In the genomic region with DNA sequence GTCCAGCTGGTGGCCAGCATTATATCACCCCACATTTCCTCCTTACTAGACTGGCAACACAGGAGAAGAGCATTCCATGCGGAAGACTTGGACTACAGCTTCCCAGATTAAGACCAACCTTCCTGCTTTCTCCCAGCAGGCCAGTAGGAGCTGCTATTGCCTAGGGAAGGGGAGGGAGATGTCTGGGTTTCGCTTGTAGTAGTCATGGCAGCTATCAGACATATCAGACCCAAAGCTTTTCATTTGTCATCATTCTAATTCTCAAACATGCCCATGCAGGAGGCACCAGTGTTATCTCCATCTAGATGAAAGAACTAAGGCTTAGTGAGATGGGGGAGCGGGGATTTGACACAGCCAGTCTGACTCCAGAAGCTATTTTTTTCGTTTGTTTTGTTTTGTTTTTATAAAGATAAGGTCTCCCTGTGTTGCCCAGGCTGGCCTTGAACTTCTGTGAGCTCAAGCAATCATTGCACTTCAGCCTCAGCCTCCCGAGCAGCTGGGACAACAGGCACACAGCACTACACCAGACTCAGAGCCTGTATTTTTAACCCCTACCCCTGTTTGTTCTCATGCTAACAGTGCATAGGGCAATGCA, we compare ENCODE assay signal across 8 cellular contexts. TPM values are rescaled to one million over a fixed set of nuclear protein-coding genes. Genes with fewer than 3 reads are reported as not detected.
DNase-seq lines count a peak whose midpoint lies in the region; ATAC-seq, FAIRE-seq and TF ChIP-seq lines count a peak whose summit lies in the region.

No MANE protein-coding gene starts in this region.

- peak; percentile 73 for FAIRE-seq in A204.1 (lab: Jason Lieb, UNC)

- no peak overlapping the region for H3K4me3 Mint-ChIP-seq in activated T-helper 17 cell treated with anti-CD3 and anti-CD28 coated beads, Interleukin-2, amount 50 U/mL, for 72 hours

- H3K27me3 Mint-ChIP-seq in activated T-helper 17 cell treated with anti-CD3 and anti-CD28 coated beads, Interleukin-2, amount 50 U/mL, for 72 hours, result peaks cover 26% of the 10 kb centered on the region

- no peaks in the 10 kb centered on the region for H3K36me3 Mint-ChIP-seq in activated T-helper 17 cell treated with anti-CD3 and anti-CD28 coated beads, Interleukin-2, amount 50 U/mL, for 72 hours (ENCODE audit: low read depth)

- H3K9me3 Mint-ChIP-seq in activated T-helper 17 cell treated with anti-CD3 and anti-CD28 coated beads, Interleukin-2, amount 50 U/mL, for 72 hours, result no peaks in the 10 kb centered on the region

- CTCF ChIA-PET in GM10248 (lab: Yijun Ruan, JAX), result interaction anchor here (1.0 to 2.6 kb wide), 8 partner anchors 14 to 227 kb away, joined by 3 to 15 read pairs (median 6); no protein-coding TSS in a partner anchor

- TF ChIP-seq CTCF in GM10248 (IDR thresholded peaks at IDR 0.05; ENCODE audit: control extremely low read depth, extremely low read depth, low read depth, missing control alignments) (peak; percentile 71), retinal pigment epithelial cell (conservative IDR thresholded peaks at IDR 0.05; ENCODE audit: low read depth, low read length) (peak; percentile 100)

- ATAC-seq in activated T-helper 17 cell treated with anti-CD3 and anti-CD28 coated beads, Interleukin-2, amount 50 U/mL, for 72 hours (replicated peaks), result peak; percentile 52
- ATAC-seq in left cardiac atrium (peak; percentile 80 to 83), HG03457 (IDR thresholded peaks at IDR 0.05; ENCODE audit: unreplicated experiment) (no peak)

- intact Hi-C loops in left cardiac atrium (cut with DNase I) (loop anchor here (2.0 to 10.0 kb wide), 4 partner anchors 117 to 178 kb away; no protein-coding TSS in a partner anchor), posterior cingulate gyrus (cut with DNase I) (loop anchor here (10.0 kb wide), 1 partner anchor 180 kb away; no protein-coding TSS in a partner anchor)

- POLR2A ChIA-PET in GM10248 (lab: Yijun Ruan, JAX), result no interaction called here

- H3K4me3 ChIP-seq in retinal pigment epithelial cell (ENCODE audit: low read length), result no peak overlapping the region

- no peak overlapping the region for H3K27ac Mint-ChIP-seq in activated T-helper 17 cell treated with anti-CD3 and anti-CD28 coated beads, Interleukin-2, amount 50 U/mL, for 72 hours

- DNase-seq in GM10248 (ENCODE audit: extremely low spot score) (peak; percentile 37), NCI-H2196 treated with DMSO at 0.1 percent for 48 hours (lab: John Stamatoyannopoulos, UW; ENCODE audit: unreplicated experiment) (peak; percentile 66), left cardiac atrium (peak; percentile 58), retinal pigment epithelial cell (ENCODE audit: low read depth) (peak; percentile 42), posterior cingulate gyrus (no peak)

- H3K4me1 Mint-ChIP-seq in activated T-helper 17 cell treated with anti-CD3 and anti-CD28 coated beads, Interleukin-2, amount 50 U/mL, for 72 hours, result no peaks in the 10 kb centered on the region

RNA-seq across cellular contexts. Expression of a gene that starts 4.5 kb away (rescaled TPM):
- not detected for total RNA-seq in activated T-helper 17 cell treated with anti-CD3 and anti-CD28 coated beads, Interleukin-2, amount 50 U/mL, for 72 hours
- 1,000 to 10,000 TPM in 1 of 2 donors, 100 to 1,000 TPM in 1; 376 to 1,124 TPM for total RNA-seq in left cardiac atrium

RNA-seq across cellular contexts. Expression of a gene that starts 51.5 kb away (rescaled TPM):
- not detected for total RNA-seq in activated T-helper 17 cell treated with anti-CD3 and anti-CD28 coated beads, Interleukin-2, amount 50 U/mL, for 72 hours
- not detected for total RNA-seq in left cardiac atrium

Comparison
In these comparisons a context has a peak if more than half of its experiments do, and no peak if none do; other contexts are left out.
1. DNase-seq: peak in GM10248 (single experiment), NCI-H2196 treated with DMSO at 0.1 percent for 48 hours (single experiment), left cardiac atrium (single experiment) and retinal pigment epithelial cell (single experiment); none in posterior cingulate gyrus (0 of 10).
2. RNA of a gene that starts 4.5 kb away (total RNA-seq): 376 to 1,124 TPM in left cardiac atrium; not detected in activated T-helper 17 cell treated with anti-CD3 and anti-CD28 coated beads, Interleukin-2, amount 50 U/mL, for 72 hours; every median in the first group is over 100 times any median in the second.